ENCODE assay signal across 8 cellular contexts in genomic region chr20:45791668-45792512, GRCh38. TPM values are rescaled to one million over a fixed set of nuclear protein-coding genes. Genes with fewer than 3 reads are reported as not detected.
DNase-seq lines count a peak whose midpoint lies in the region; ATAC-seq, FAIRE-seq and TF ChIP-seq lines count a peak whose summit lies in the region.

DNTTIP1 (plus strand) TSS chr20:45791954; CDS start chr20:45792005, 51 bp downstream.
WFDC3 (minus strand) TSS chr20:45791883; CDS start chr20:45789975, 1,908 bp downstream.

- H3K9me3 Mint-ChIP-seq in mesothelial cell of epicardium, result no peaks in the 10 kb centered on the region

- peak; percentile 72 for ATAC-seq in GM19468 (IDR thresholded peaks at IDR 0.05; ENCODE audit: extremely low read depth, unreplicated experiment)

- H2AFZ ChIP-seq in endothelial cell of umbilical vein (ENCODE audit: low read depth, low read length), result peak within 1 kb of the TSS; percentile 98

- peaks cover 11% of the 10 kb centered on the region for H3K4me1 Mint-ChIP-seq in mesothelial cell of epicardium

- no peaks in the 10 kb centered on the region for H3K27me3 Mint-ChIP-seq in mesothelial cell of epicardium (ENCODE audit: low read depth)

- H3K36me3 ChIP-seq in endothelial cell of umbilical vein (ENCODE audit: control insufficient read depth in 2 of 2, extremely low read depth in 1 of 2, insufficient read depth in 2 of 2, low read length in 2 of 2), result peaks cover 6 to 16% of the 10 kb centered on the region in 2 experiments

- H4K20me1 ChIP-seq in endothelial cell of umbilical vein (replicated peaks; ENCODE audit: control insufficient read depth, extremely low read depth, insufficient read depth, low read length), result no peaks in the 10 kb centered on the region

- peak within 1 kb of the TSS; percentile 100 for H3K4me2 ChIP-seq in endothelial cell of umbilical vein (ENCODE audit: insufficient read depth, low read length)

- BruUV-seq in endothelial cell of umbilical vein (replicated peaks; lab: Mats Ljungman, UMichigan), result TSS peak; percentile 56

- peak within 1 kb of the TSS; percentile 88 for H3K4me3 Mint-ChIP-seq in mesothelial cell of epicardium

- H3K36me3 Mint-ChIP-seq in mesothelial cell of epicardium, result peaks cover 18% of the 10 kb centered on the region

- H3K9me1 ChIP-seq in endothelial cell of umbilical vein (replicated peaks; ENCODE audit: control insufficient read depth, extremely low read depth, insufficient read depth, low read length), result no peaks in the 10 kb centered on the region

- peak; percentile 85 for TF ChIP-seq POLR2A in endothelial cell of umbilical vein (IDR thresholded peaks at IDR 0.05; ENCODE audit: low read depth, low read length)

- H3K4me3 ChIP-seq in endothelial cell of umbilical vein (replicated peaks in 1 of 3; ENCODE audit: insufficient read depth in 1 of 3, low read depth in 1 of 3, low read length in 3 of 3), result peak within 1 kb of the TSS; percentile 70 to 91 (median 91)

- peak within 1 kb of the TSS; percentile 92 for H3K9ac ChIP-seq in endothelial cell of umbilical vein (replicated peaks; ENCODE audit: extremely low read depth, insufficient read depth, low read length)

- peak; percentile 93 for FAIRE-seq in endothelial cell of umbilical vein (lab: Jason Lieb, UNC)

- POLR2A ChIA-PET in endothelial cell of umbilical vein (lab: Charles Lee), result no interaction called here

- H3K27me3 ChIP-seq in endothelial cell of umbilical vein (ENCODE audit: control insufficient read depth in 2 of 2, insufficient read depth in 2 of 2, low read length in 2 of 2), result peaks cover 1 to 2% of the 10 kb centered on the region in 2 experiments

- peak within 1 kb of the TSS; percentile 89 for H3K27ac ChIP-seq in endothelial cell of umbilical vein (ENCODE audit: insufficient read depth, low read depth, low read length)

- peak within 1 kb of the TSS; percentile 96 for H3K27ac Mint-ChIP-seq in mesothelial cell of epicardium

- no peak for TF ChIP-seq CTCF in endothelial cell of umbilical vein (IDR thresholded peaks at IDR 0.05; ENCODE audit: extremely low read depth in 1 of 2, insufficient read depth in 1 of 2, low read depth in 1 of 2, low read length in 2 of 2)
- TF ChIP-seq CTCF in mesothelial cell of epicardium (IDR thresholded peaks at IDR 0.05; ENCODE audit: unreplicated experiment), result no peak

- dilution Hi-C loops in endothelial cell of umbilical vein (cut with MboI; ENCODE audit: extremely low pct_ligation_motif_present, low sequenced_read_pairs), result no loop called here

- peaks cover 9% of the 10 kb centered on the region for H3K79me2 ChIP-seq in endothelial cell of umbilical vein (ENCODE audit: control insufficient read depth, insufficient read depth, low read length)

- DNase-seq in CMK (ENCODE audit: low read depth) (peak; percentile 74), HUDEP-2 (lab: John Stamatoyannopoulos, UW; ENCODE audit: unreplicated experiment in 76 of 76) (peak in 75 of 76 experiments; percentile 25 to 91 (median 79)), NOMO-1 treated with dmso at 0.1 percent for 144 hours (lab: John Stamatoyannopoulos, UW; ENCODE audit: unreplicated experiment) (peak; percentile 86), endothelial cell of umbilical vein (ENCODE audit: low read depth, low spot score) (peak; percentile 87), mesothelial cell of epicardium (ENCODE audit: low spot score in 2 of 2, unreplicated experiment in 2 of 2) (peak; percentile 87)
- DNase-seq in activated CD8-positive, alpha-beta memory T cell treated with anti-CD3 and anti-CD28 coated beads, Interleukin-2, amount 50 U/mL, for 4 hours, result peak; percentile 87
- peak; percentile 77 for DNase-seq in stimulated activated CD8-positive, alpha-beta memory T cell treated with anti-CD3 and anti-CD28 coated beads, Interleukin-15, amount 100 ng/mL, for 24 hours (ENCODE audit: low read depth)

- no peaks in the 10 kb centered on the region for H3K9me3 ChIP-seq in endothelial cell of umbilical vein (replicated peaks; ENCODE audit: control insufficient read depth, insufficient read depth, low read length)

- CTCF ChIA-PET in endothelial cell of umbilical vein (lab: Charles Lee), result interaction anchor here (1.0 to 1.2 kb wide), 2 partner anchors 21 to 145 kb away, joined by 3 read pairs; no protein-coding TSS in a partner anchor

- H3K4me1 ChIP-seq in endothelial cell of umbilical vein (ENCODE audit: control insufficient read depth, extremely low read depth, insufficient read depth, low read length), result peaks cover 7% of the 10 kb centered on the region

- intact Hi-C loops in endothelial cell of umbilical vein (cut with micrococcal nuclease), result loop anchor here (10.0 kb wide), 1 partner anchor 827 kb away; the partner anchor contains the start of genes STK4 and TOMM34

TF ChIP-seq in endothelial cell of umbilical vein, 7 proteins besides CTCF, POLR2A, EP300 and RAD21:
- peak; percentile 81 for TF ChIP-seq POLR2AphosphoS5 (IDR thresholded peaks at IDR 0.05; ENCODE audit: insufficient read depth, low read depth, low read length)
- TF ChIP-seq JUN (IDR thresholded peaks at IDR 0.05; ENCODE audit: borderline replicate concordance, insufficient read depth, insufficient read length, low read depth), result no peak
- TF ChIP-seq MYC (IDR thresholded peaks at IDR 0.05; ENCODE audit: low read depth, low read length), result no peak
- TF ChIP-seq EZH2 (IDR thresholded peaks at IDR 0.05; ENCODE audit: borderline replicate concordance, low read depth, low read length, severe bottlenecking), result no peak
- TF ChIP-seq FOS (IDR thresholded peaks at IDR 0.05; ENCODE audit: borderline replicate concordance, insufficient read depth, low read length), result no peak
- peak; percentile 41 for TF ChIP-seq MAX (IDR thresholded peaks at IDR 0.05; ENCODE audit: insufficient read depth, insufficient read length)
- no peak for TF ChIP-seq GATA2 (IDR thresholded peaks at IDR 0.05; ENCODE audit: insufficient read depth, insufficient read length, low read depth, low read length)

RNA-seq across cellular contexts. Expression of gene DNTTIP1, which starts in this region (rescaled TPM):
- total RNA-seq in endothelial cell of umbilical vein (31.9 and 33.7 TPM in 2 replicates), mesothelial cell of epicardium (25.9 to 28.9 TPM (median 26.5 TPM) in 3 replicates)
- 38.4 and 40.5 TPM in 2 replicates for polyA plus RNA-seq in endothelial cell of umbilical vein
- polyA plus RNA-seq in endothelial cell of umbilical vein (2011; cell fraction: cytosol; rRNA removed), result 58.7 and 59.8 TPM in 2 replicates
- polyA plus RNA-seq in endothelial cell of umbilical vein (2011; cell fraction: nucleus; rRNA removed), result 30.0 and 30.5 TPM in 2 replicates
- 37.7 and 37.9 TPM in 2 replicates for polyA plus RNA-seq in endothelial cell of umbilical vein (2012)
- polyA minus RNA-seq in endothelial cell of umbilical vein, result 15.7 and 26.0 TPM in 2 replicates
- 27.0 TPM for polyA minus RNA-seq in endothelial cell of umbilical vein (2011; cell fraction: cytosol; rRNA and poly(A)+ RNA removed)
- 7.4 and 8.7 TPM in 2 replicates for polyA minus RNA-seq in endothelial cell of umbilical vein (2011; cell fraction: nucleus; rRNA and poly(A)+ RNA removed)

RNA-seq across cellular contexts. Expression of gene WFDC3, which starts in this region (rescaled TPM):
- total RNA-seq in endothelial cell of umbilical vein (not detected in 2 replicates), mesothelial cell of epicardium (0.45 TPM in 1 of 3 replicates, not detected in the others)
- polyA plus RNA-seq in endothelial cell of umbilical vein, result 0.39 TPM in 1 of 2 replicates, not detected in the other
- polyA plus RNA-seq in endothelial cell of umbilical vein (2011; cell fraction: cytosol; rRNA removed), result 0.13 and 0.21 TPM in 2 replicates
- not detected in 2 replicates for polyA plus RNA-seq in endothelial cell of umbilical vein (2011; cell fraction: nucleus; rRNA removed)
- not detected in 2 replicates for polyA plus RNA-seq in endothelial cell of umbilical vein (2012)
- polyA minus RNA-seq in endothelial cell of umbilical vein, result not detected in 2 replicates
- polyA minus RNA-seq in endothelial cell of umbilical vein (2011; cell fraction: cytosol; rRNA and poly(A)+ RNA removed), result not detected
- not detected in 2 replicates for polyA minus RNA-seq in endothelial cell of umbilical vein (2011; cell fraction: nucleus; rRNA and poly(A)+ RNA removed)

Comparison
In these comparisons a context has a peak if more than half of its experiments do, and no peak if none do; other contexts are left out.
1. Peak in every context shown above with its lines: DNase-seq, ATAC-seq, H3K4me3 ChIP-seq and H3K27ac ChIP-seq.